28 cellular contexts compared by ENCODE assay signal in the genomic region with DNA sequence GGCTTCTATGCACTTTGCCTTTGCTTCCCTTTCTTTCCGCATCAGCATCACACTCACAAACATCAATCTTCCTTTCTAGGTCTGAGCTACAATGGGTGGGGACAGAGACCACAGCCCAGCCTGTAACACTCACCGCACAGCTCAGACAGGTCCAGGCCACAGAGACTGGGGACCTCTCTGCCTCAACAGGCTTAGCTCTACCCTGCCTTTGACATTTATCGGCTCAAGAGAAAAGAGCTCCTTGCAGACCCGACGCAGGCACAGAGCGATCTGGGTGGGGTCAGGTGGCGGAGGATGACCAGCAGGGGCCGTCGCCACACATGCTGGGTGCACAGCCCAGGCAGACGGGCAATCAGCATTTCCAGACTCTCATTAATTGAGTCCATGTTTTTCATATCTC.
"Had no signal": no experiment of that assay in that cellular context is flagged by ENCODE, and none has a peak within 500 bp of the region (broad histone marks: within the 10 kb centered on the region; RNA-seq: fewer than 3 reads in every experiment).

No MANE protein-coding gene starts in this region.

- DNase-seq: activated CD4-positive, alpha-beta memory T cell treated with anti-CD3 and anti-CD28 coated beads for 36 hours; activated CD4-positive, alpha-beta T cell treated with anti-CD3 and anti-CD28 coated beads, Interleukin-2, amount 10 ng/mL, durations not matched to agents 24 days and 14 days; activated CD4-positive, CD25-positive, alpha-beta regulatory T cell treated with anti-CD3 and anti-CD28 coated beads, Interleukin-2, amount 50 U/mL, for 72 hours; activated naive CD4-positive, alpha-beta T cell treated with anti-CD3 and anti-CD28 coated beads for 36 hours; activated naive CD8-positive, alpha-beta T cell treated with anti-CD3 and anti-CD28 coated beads for 36 hours; activated T-cell treated with anti-CD3 and anti-CD28 coated beads for 4 hours; activated T-cell treated with anti-CD3 and anti-CD28 coated beads, Interleukin-2, amount 50 U/mL, for 72 hours; adrenal gland; aorta; body of pancreas; cerebellar nuclear complex; effector memory CD4-positive, alpha-beta T cell; foreskin fibroblast; hippocampal formation; immature natural killer cell; kidney; naive thymus-derived CD8-positive, alpha-beta T cell; nucleus accumbens; stimulated activated naive CD4-positive, alpha-beta T cell; T1000; testis; trophoblast cell had no signal

- FAIRE-seq: kidney had no signal

- H3K27me3 ChIP-seq: body of pancreas, right atrium auricular region, testis had no signal

- H3K4me1 Mint-ChIP-seq: activated CD4-positive, alpha-beta T cell treated with anti-CD3 and anti-CD28 coated beads, Interleukin-2, amount 10 ng/mL, durations not matched to agents 24 days and 14 days; activated naive CD8-positive, alpha-beta T cell treated with anti-CD3 and anti-CD28 coated beads for 36 hours; immature natural killer cell; memory B cell; naive thymus-derived CD8-positive, alpha-beta T cell had no signal

- ATAC-seq: activated T-cell treated with anti-CD3 and anti-CD28 coated beads, Interleukin-2, amount 50 U/mL, for 72 hours; body of pancreas; naive thymus-derived CD8-positive, alpha-beta T cell had no signal

- H3K4me3 ChIP-seq: adrenal gland, body of pancreas, coronary artery, dorsolateral prefrontal cortex, right atrium auricular region, testis had no signal

- H3K4me1 ChIP-seq: adrenal gland, body of pancreas, right atrium auricular region, testis had no signal

- H3K27ac Mint-ChIP-seq: activated CD4-positive, alpha-beta memory T cell treated with anti-CD3 and anti-CD28 coated beads for 36 hours; activated CD4-positive, alpha-beta T cell treated with anti-CD3 and anti-CD28 coated beads, Interleukin-2, amount 10 ng/mL, durations not matched to agents 24 days and 14 days; activated naive CD4-positive, alpha-beta T cell treated with anti-CD3 and anti-CD28 coated beads for 36 hours; activated naive CD8-positive, alpha-beta T cell treated with anti-CD3 and anti-CD28 coated beads for 36 hours; activated T-cell treated with anti-CD3 and anti-CD28 coated beads, Interleukin-2, amount 50 U/mL, for 72 hours; immature natural killer cell; memory B cell; T-helper 1 cell treated with Interleukin-12 subunit alpha and Interleukin-12 subunit beta and Interleukin-4 antibody, amounts not matched to agents 30 μg/mL and 1 μg/mL, for 36 hours had no signal

- H3K27me3 Mint-ChIP-seq: activated CD4-positive, alpha-beta T cell treated with anti-CD3 and anti-CD28 coated beads, Interleukin-2, amount 10 ng/mL, durations not matched to agents 24 days and 14 days had no signal

- H3K36me3 ChIP-seq: adrenal gland, right atrium auricular region had no signal

- H3K9me3 Mint-ChIP-seq: activated CD4-positive, alpha-beta memory T cell treated with anti-CD3 and anti-CD28 coated beads for 36 hours; activated CD4-positive, alpha-beta T cell treated with anti-CD3 and anti-CD28 coated beads, Interleukin-2, amount 10 ng/mL, durations not matched to agents 24 days and 14 days; activated naive CD4-positive, alpha-beta T cell treated with anti-CD3 and anti-CD28 coated beads for 36 hours; activated naive CD8-positive, alpha-beta T cell treated with anti-CD3 and anti-CD28 coated beads for 36 hours; neural crest cell; T-helper 1 cell treated with Interleukin-12 subunit alpha and Interleukin-12 subunit beta and Interleukin-4 antibody, amounts not matched to agents 30 μg/mL and 1 μg/mL, for 36 hours had no signal

- H3K27ac ChIP-seq: adrenal gland, body of pancreas, coronary artery, dorsolateral prefrontal cortex, right atrium auricular region, testis had no signal

- H3K4me3 Mint-ChIP-seq: activated CD4-positive, alpha-beta memory T cell treated with anti-CD3 and anti-CD28 coated beads for 36 hours; activated CD4-positive, alpha-beta T cell treated with anti-CD3 and anti-CD28 coated beads, Interleukin-2, amount 10 ng/mL, durations not matched to agents 24 days and 14 days; activated naive CD4-positive, alpha-beta T cell treated with anti-CD3 and anti-CD28 coated beads for 36 hours; activated naive CD8-positive, alpha-beta T cell treated with anti-CD3 and anti-CD28 coated beads for 36 hours; activated T-cell treated with anti-CD3 and anti-CD28 coated beads, Interleukin-2, amount 50 U/mL, for 72 hours; immature natural killer cell; memory B cell; naive thymus-derived CD8-positive, alpha-beta T cell; neural crest cell; T-helper 1 cell treated with Interleukin-12 subunit alpha and Interleukin-12 subunit beta and Interleukin-4 antibody, amounts not matched to agents 30 μg/mL and 1 μg/mL, for 36 hours had no signal

- H3K36me3 Mint-ChIP-seq: activated CD4-positive, alpha-beta memory T cell treated with anti-CD3 and anti-CD28 coated beads for 36 hours; activated naive CD8-positive, alpha-beta T cell treated with anti-CD3 and anti-CD28 coated beads for 36 hours; immature natural killer cell; memory B cell; naive thymus-derived CD8-positive, alpha-beta T cell had no signal

- H3K9me3 ChIP-seq: adrenal gland, body of pancreas, right atrium auricular region, testis had no signal
